14 cellular contexts compared by ENCODE assay signal in genomic region chr18:31970617-31971016, GRCh38. TPM values are rescaled to one million over a fixed set of nuclear protein-coding genes. Genes with fewer than 3 reads are reported as not detected.
DNase-seq lines count a peak whose midpoint lies in the region; ATAC-seq and TF ChIP-seq lines count a peak whose summit lies in the region.
"Had no signal": no experiment of that assay in that cellular context is flagged by ENCODE, and none has a peak within 500 bp of the region (broad histone marks: within the 10 kb centered on the region; RNA-seq: fewer than 3 reads in every experiment).

No MANE protein-coding gene starts in this region.

- H3K27ac Mint-ChIP-seq in stimulated activated naive CD8-positive, alpha-beta T cell treated with anti-CD3 and anti-CD28 coated beads, Interleukin-15, amount 100 ng/mL, for 72 hours, result peak overlapping the region; percentile 1 to 29
- no peak overlapping the region for H3K27ac Mint-ChIP-seq in CD4-positive, alpha-beta T cell
- H3K27ac Mint-ChIP-seq: CD4-positive, alpha-beta memory T cell; H9 had no signal

- no peaks in the 10 kb centered on the region for H3K27me3 Mint-ChIP-seq in stimulated activated naive CD8-positive, alpha-beta T cell treated with anti-CD3 and anti-CD28 coated beads, Interleukin-15, amount 100 ng/mL, for 72 hours
- no peaks in the 10 kb centered on the region for H3K27me3 Mint-ChIP-seq in CD4-positive, alpha-beta T cell
- H3K27me3 Mint-ChIP-seq: CD4-positive, alpha-beta memory T cell had no signal

- no peaks in the 10 kb centered on the region for H3K27me3 ChIP-seq in BE2C
- H3K27me3 ChIP-seq in CD4-positive, alpha-beta T cell (ENCODE audit: control insufficient read depth, insufficient read depth, low read length), result no peaks in the 10 kb centered on the region

- H3K9me3 Mint-ChIP-seq in stimulated activated naive CD8-positive, alpha-beta T cell treated with anti-CD3 and anti-CD28 coated beads, Interleukin-15, amount 100 ng/mL, for 72 hours, result peaks cover 24 to 30% of the 10 kb centered on the region in 2 donors
- peaks cover 8% of the 10 kb centered on the region for H3K9me3 Mint-ChIP-seq in CD4-positive, alpha-beta T cell

- TF ChIP-seq CTCF in BE2C (IDR thresholded peaks at IDR 0.05; ENCODE audit: low read depth, low read length), result no peak
- TF ChIP-seq CTCF in CD4-positive, alpha-beta T cell (IDR thresholded peaks at IDR 0.05), result no peak

- ATAC-seq in stimulated activated naive CD8-positive, alpha-beta T cell treated with anti-CD3 and anti-CD28 coated beads, Interleukin-15, amount 100 ng/mL, for 72 hours, result no peak
- no peak for ATAC-seq in stimulated activated naive CD8-positive, alpha-beta T cell treated with anti-CD3 and anti-CD28 coated beads, Interleukin-15, Interleukin-2, amounts not matched to agents 100 U/mL and 50 U/mL, for 24 hours
- no peak for ATAC-seq in GM18505 (IDR thresholded peaks at IDR 0.05; ENCODE audit: unreplicated experiment)
- ATAC-seq in CD4-positive, alpha-beta T cell (ENCODE audit: poor library complexity), result no peak

- H3K9me3 ChIP-seq in BE2C, result no peaks in the 10 kb centered on the region
- H3K9me3 ChIP-seq in CD4-positive, alpha-beta T cell (ENCODE audit: control insufficient read depth, low read length), result peaks cover 32% of the 10 kb centered on the region

- no peaks in the 10 kb centered on the region for H3K4me1 Mint-ChIP-seq in stimulated activated naive CD8-positive, alpha-beta T cell treated with anti-CD3 and anti-CD28 coated beads, Interleukin-15, amount 100 ng/mL, for 72 hours
- no peaks in the 10 kb centered on the region for H3K4me1 Mint-ChIP-seq in CD4-positive, alpha-beta T cell (ENCODE audit: low read depth)

- CTCF ChIA-PET in CD4-positive, alpha-beta T cell (lab: Charles Lee), result no interaction called here

- POLR2A ChIA-PET in CD4-positive, alpha-beta T cell (lab: Charles Lee), result no interaction called here

- DNase-seq in stimulated activated naive CD8-positive, alpha-beta T cell treated with anti-CD3 and anti-CD28 coated beads, Interleukin-15, amount 100 ng/mL, for 72 hours, result no peak
- no peak for DNase-seq in stimulated activated naive CD8-positive, alpha-beta T cell treated with anti-CD3 and anti-CD28 coated beads, Interleukin-15, Interleukin-2, amounts not matched to agents 100 U/mL and 50 U/mL, for 24 hours
- DNase-seq in NCI-H2227 treated with DMSO at 0.1 percent for 48 hours (lab: John Stamatoyannopoulos, UW) (peak; percentile 44), iPS-NIHi11 (ENCODE audit: low spot score) (peak; percentile 12), putamen (ENCODE audit: low spot score) (peak; percentile 63), BE2C (no peak)
- DNase-seq in CD4-positive, alpha-beta T cell, result no peak
- DNase-seq: ACHN; C1 segment of cervical spinal cord; CD4-positive, alpha-beta memory T cell; DMS79; GM23248; H9 had no signal

- H3K36me3 Mint-ChIP-seq in CD4-positive, alpha-beta T cell (ENCODE audit: low read depth), result peaks cover 7% of the 10 kb centered on the region

- no peaks in the 10 kb centered on the region for H3K4me1 ChIP-seq in BE2C

- no peak overlapping the region for H3K27ac ChIP-seq in CD4-positive, alpha-beta T cell (ENCODE audit: low read depth, low read length)
- H3K27ac ChIP-seq: GM23248 had no signal

- intact Hi-C loops in CD4-positive, alpha-beta T cell (cut with DNase I, micrococcal nuclease), result no loop called here

- H3K4me3 Mint-ChIP-seq in stimulated activated naive CD8-positive, alpha-beta T cell treated with anti-CD3 and anti-CD28 coated beads, Interleukin-15, amount 100 ng/mL, for 72 hours, result no peak overlapping the region
- H3K4me3 Mint-ChIP-seq in CD4-positive, alpha-beta T cell, result no peak overlapping the region
- H3K4me3 Mint-ChIP-seq: CD4-positive, alpha-beta memory T cell; H9 had no signal

- no peak for TF ChIP-seq POLR2A in GM18505 (IDR thresholded peaks at IDR 0.05; ENCODE audit: borderline replicate concordance, extremely low read depth, insufficient read depth, insufficient read length)

- H3K4me3 ChIP-seq in BE2C (ENCODE audit: low read depth, low read length), result no peak overlapping the region
- H3K4me3 ChIP-seq: GM23248 had no signal

- H3K36me3 ChIP-seq in BE2C, result no peaks in the 10 kb centered on the region

RNA-seq across cellular contexts. Expression of gene TRAPPC8, which starts 27.7 kb away (rescaled TPM):
- 10.0 TPM for polyA plus RNA-seq in BE2C (2012; ENCODE audit: insufficient read depth, insufficient read length, low read depth)
- 10 to 100 TPM; 24.4 to 26.3 TPM for total RNA-seq in CD4-positive, alpha-beta T cell

RNA-seq across cellular contexts. Expression of gene RNF125, which starts 48.0 kb away (rescaled TPM):
- 0.08 TPM for polyA plus RNA-seq in BE2C (2012; ENCODE audit: insufficient read depth, insufficient read length, low read depth)
- 100 to 1,000 TPM; 107 to 112 TPM for total RNA-seq in CD4-positive, alpha-beta T cell

Comparison
In these comparisons a context has a peak if more than half of its experiments do, and no peak if none do; other contexts are left out.
1. DNase-seq: peak in NCI-H2227 treated with DMSO at 0.1 percent for 48 hours (single experiment), iPS-NIHi11 (single experiment) and putamen (single experiment); none in stimulated activated naive CD8-positive, alpha-beta T cell treated with anti-CD3 and anti-CD28 coated beads, Interleukin-15, amount 100 ng/mL, for 72 hours (0 of 2), stimulated activated naive CD8-positive, alpha-beta T cell treated with anti-CD3 and anti-CD28 coated beads, Interleukin-15, Interleukin-2, amounts not matched to agents 100 U/mL and 50 U/mL, for 24 hours (single experiment), BE2C (single experiment) and CD4-positive, alpha-beta T cell (0 of 10).